ENCODE assay signal across 8 cellular contexts in genomic region chr17:56834380-56835258, GRCh38. TPM values are rescaled to one million over a fixed set of nuclear protein-coding genes. Genes with fewer than 3 reads are reported as not detected.
DNase-seq lines count a peak whose midpoint lies in the region; ATAC-seq lines count a peak whose summit lies in the region.

No MANE protein-coding gene starts in this region.

- CTCF ChIA-PET in T-cell (lab: Charles Lee): interaction anchor here in 1 of 2 donors (1.7 kb wide), 1 partner anchor 15 kb away, joined by 5 read pairs; no protein-coding TSS in a partner anchor

- H3K9me3 Mint-ChIP-seq in IgD-negative memory B cell (no peaks in the 10 kb centered on the region), T-cell (no peaks in the 10 kb centered on the region)

- H3K36me3 ChIP-seq in skeletal muscle tissue (ENCODE audit: control insufficient read depth in 3 of 3, insufficient read depth in 3 of 3, low read length in 3 of 3): no peaks in the 10 kb centered on the region

- POLR2A ChIA-PET in T-cell (lab: Charles Lee): interaction anchor here (0.6 kb wide), 3 partner anchors 10 to 1017 kb away, joined by 3 to 10 read pairs (median 3); no protein-coding TSS in a partner anchor

- peak; percentile 39 for DNase-seq in DMS153 (lab: John Stamatoyannopoulos, UW)
- peak; percentile 45 to 77 (median 62) for DNase-seq in T-cell
- no peak for DNase-seq in middle frontal gyrus (ENCODE audit: extremely low spot score, low spot score)

- peaks cover 0 to 10% (median 7%) of the 10 kb centered on the region in 3 donors for H3K27me3 ChIP-seq in skeletal muscle tissue (ENCODE audit: control insufficient read depth in 3 of 3, insufficient read depth in 3 of 3, low read length in 3 of 3)

- H3K9me3 ChIP-seq in skeletal muscle tissue (ENCODE audit: control insufficient read depth in 3 of 3, low read length in 3 of 3): no peaks in the 10 kb centered on the region

- peak overlapping the region; percentile 95 to 99 (median 98) for H3K4me3 Mint-ChIP-seq in IgD-negative memory B cell
- peak overlapping the region; percentile 76 to 97 (median 96) for H3K4me3 Mint-ChIP-seq in T-cell

- H3K27ac Mint-ChIP-seq in IgD-negative memory B cell (peak overlapping the region; percentile 90 to 96 (median 93)), T-cell (peak overlapping the region; percentile 91 to 94)

- H3K27me3 Mint-ChIP-seq in IgD-negative memory B cell (no peaks in the 10 kb centered on the region), T-cell (no peaks in the 10 kb centered on the region)

- H3K4me1 Mint-ChIP-seq in IgD-negative memory B cell (peaks cover 36 to 48% (median 37%) of the 10 kb centered on the region in 3 donors), T-cell (peaks cover 66 to 72% (median 70%) of the 10 kb centered on the region in 3 donors)

- peak overlapping the region; percentile 72 for H3K4me3 ChIP-seq in iPS-11a (ENCODE audit: low read depth, low read length)
- H3K4me3 ChIP-seq in skeletal muscle tissue (ENCODE audit: low read length in 3 of 3): peak overlapping the region; percentile 63 to 78 (median 68)

- H3K27ac ChIP-seq in angular gyrus (ENCODE audit: low read depth, low read length): peak overlapping the region; percentile 66
- H3K27ac ChIP-seq in skeletal muscle tissue (ENCODE audit: low read depth, low read length): no peak overlapping the region

- ATAC-seq in GM21447 (IDR thresholded peaks at IDR 0.05; ENCODE audit: unreplicated experiment) (peak; percentile 30), T-cell (replicated peaks in 1 of 4) (peak; percentile 24 to 39 (median 34))

- peak overlapping the region; percentile 43 to 76 (median 60) for H3K9ac ChIP-seq in skeletal muscle tissue (ENCODE audit: low read depth in 1 of 3, low read length in 3 of 3)

- peaks cover 12 to 22% (median 17%) of the 10 kb centered on the region in 3 donors for H3K4me1 ChIP-seq in skeletal muscle tissue (ENCODE audit: control insufficient read depth in 3 of 3, insufficient read depth in 3 of 3, low read length in 3 of 3)

- H3K36me3 Mint-ChIP-seq in IgD-negative memory B cell (peaks cover 2% of the 10 kb centered on the region), T-cell (peaks cover 10% of the 10 kb centered on the region)

RNA-seq across cellular contexts. Expression of gene DGKE, which starts 0.7 kb away (rescaled TPM):
- polyA plus RNA-seq in IgD-negative memory B cell: 6.2 TPM
- 10 to 100 TPM; 31.6 to 39.2 (median 36.8) TPM for total RNA-seq in T-cell
- 6.8 TPM for total RNA-seq in skeletal muscle tissue

RNA-seq across cellular contexts. Expression of gene C17orf67, which starts 0.9 kb away (rescaled TPM):
- 2.1 TPM for polyA plus RNA-seq in IgD-negative memory B cell
- total RNA-seq in T-cell: 1 to 10 TPM; 4.8 to 9.6 (median 8.4) TPM
- total RNA-seq in skeletal muscle tissue: 1.0 TPM
